Comparison of ENCODE assay signal across 8 cellular contexts in the genomic region with DNA sequence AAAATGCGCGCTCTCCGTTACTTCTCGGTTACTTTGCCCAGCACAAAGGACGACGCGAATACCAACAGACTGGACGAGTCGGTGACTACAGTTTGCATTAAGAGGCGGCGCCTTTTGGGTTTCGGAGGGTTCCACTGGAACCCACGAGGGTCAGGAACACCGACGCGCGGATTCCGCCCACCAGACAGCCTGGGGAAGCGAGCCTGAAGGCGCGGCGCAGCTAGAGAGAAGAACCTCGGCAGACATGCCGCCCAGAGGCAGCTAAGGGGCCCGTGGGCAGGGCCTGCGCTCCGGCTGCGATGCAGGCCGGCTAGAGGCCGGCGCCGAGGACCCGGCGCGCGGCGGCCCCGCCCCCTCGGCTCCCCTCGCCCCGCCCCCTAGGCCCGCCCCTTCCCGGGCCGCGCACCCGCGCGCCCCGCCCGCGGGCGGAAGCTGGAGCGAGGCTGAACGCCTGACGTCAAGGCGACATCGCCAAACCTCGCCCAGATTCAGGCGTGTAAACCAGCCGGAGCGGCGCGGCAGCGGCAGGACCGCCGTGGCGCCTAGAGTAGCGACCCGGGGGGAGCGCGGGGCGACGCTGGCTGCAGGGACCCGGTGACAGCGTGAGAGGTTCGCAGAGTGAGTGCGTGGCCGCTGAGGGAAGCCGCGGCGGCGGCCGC. TPM values are rescaled to one million over a fixed set of nuclear protein-coding genes. Genes with fewer than 3 reads are reported as not detected.
A peak's percentile ranks its signal among the peaks of the same experiment; 100 is the strongest.
DNase-seq lines count a peak whose midpoint lies in the region; ATAC-seq, FAIRE-seq and TF ChIP-seq lines count a peak whose summit lies in the region.

A gene (plus strand): TSS at position 465 of the 659 bp plus-strand sequence. CDS start 37,826 bp downstream, outside the sequence.

- WGBS in trophoblast cell (ENCODE audit: extremely low coverage, insufficient coverage, insufficient read length) = no CpG with 5 or more reads among the region's 83 CpGs
- WGBS in tibial nerve, 2 donors = 0 to 2% methylated on average over 28 to 42 of the region's 83 CpGs

- peak within 1 kb of the TSS; percentile 86 for H4K91ac ChIP-seq in trophoblast cell (ENCODE audit: low read depth, low read length)

- H2AK5ac ChIP-seq in trophoblast cell (ENCODE audit: low read length) = no peak within 1 kb of the TSS

- peak; percentile 79 for DNase-seq in GM12891 (ENCODE audit: insufficient read length, low spot score)
- DNase-seq in NCI-H128 (lab: John Stamatoyannopoulos, UW; ENCODE audit: unreplicated experiment) = peak; percentile 82
- peak; percentile 85 for DNase-seq in T follicular helper cell (ENCODE audit: low read depth)
- DNase-seq in adipocyte (ENCODE audit: low read depth) = peak; percentile 96
- peak; percentile 96 for DNase-seq in cardiac septum (ENCODE audit: low spot score)
- DNase-seq in trophoblast cell = peak; percentile 84 to 95
- DNase-seq in tibial nerve (ENCODE audit: low spot score in 2 of 2) = peak; percentile 72 to 74

- H2BK5ac ChIP-seq in trophoblast cell (ENCODE audit: low read depth, low read length, poor library complexity) = peak within 1 kb of the TSS; percentile 93

- peak; percentile 93 for TF ChIP-seq POLR2A in GM12891 (IDR thresholded peaks at IDR 0.05; ENCODE audit: low read depth, low read length)
- TF ChIP-seq POLR2A in tibial nerve (IDR thresholded peaks at IDR 0.05) = peak; percentile 97 to 98

- H3K27me3 ChIP-seq in adipocyte (replicated peaks; ENCODE audit: control insufficient read depth, insufficient read depth, low read length) (no peaks in the 10 kb centered on the region), trophoblast cell (ENCODE audit: insufficient read depth, low read length) (no peaks in the 10 kb centered on the region), tibial nerve (no peaks in the 10 kb centered on the region)

- H3K79me1 ChIP-seq in trophoblast cell (ENCODE audit: low read length) = peaks cover 13% of the 10 kb centered on the region

- H3K9ac ChIP-seq in adipocyte (ENCODE audit: low read length) (peak within 1 kb of the TSS; percentile 100), trophoblast cell (ENCODE audit: low read length) (peak within 1 kb of the TSS; percentile 99)

- peak within 1 kb of the TSS; percentile 85 for H2BK120ac ChIP-seq in trophoblast cell (ENCODE audit: insufficient read depth, low read length, poor library complexity)

- intact Hi-C loops in cardiac septum (cut with DNase I) = loop anchor here (2.0 to 5.0 kb wide), 6 partner anchors 73 to 278 kb away; a partner anchor contains a TSS

- H3K79me2 ChIP-seq in trophoblast cell (ENCODE audit: control insufficient read depth, insufficient read depth, low read length, poor library complexity) = peaks cover 15% of the 10 kb centered on the region

- peak within 1 kb of the TSS; percentile 73 for H3K4me2 ChIP-seq in trophoblast cell (ENCODE audit: low read length)

- TF ChIP-seq EP300 in tibial nerve (IDR thresholded peaks at IDR 0.05) = peak in 1 of 2 donors; percentile 98

- peak; percentile 88 for ATAC-seq in HG02759 (IDR thresholded peaks at IDR 0.05; ENCODE audit: unreplicated experiment)

- peak within 1 kb of the TSS; percentile 86 for H4K8ac ChIP-seq in trophoblast cell (ENCODE audit: low read depth, low read length)

- H3K36me3 ChIP-seq in adipocyte (ENCODE audit: control insufficient read depth, insufficient read depth, low read length, severe bottlenecking) (peaks cover 6% of the 10 kb centered on the region), trophoblast cell (ENCODE audit: control insufficient read depth in 1 of 2, insufficient read depth in 2 of 2, low read length in 2 of 2) (peaks cover 2% of the 10 kb centered on the region in 2 experiments), tibial nerve (no peaks in the 10 kb centered on the region)

- H3K4ac ChIP-seq in trophoblast cell (ENCODE audit: low read depth, low read length) = peak within 1 kb of the TSS; percentile 68

- peak within 1 kb of the TSS; percentile 86 for H4K12ac ChIP-seq in trophoblast cell (ENCODE audit: low read depth, low read length)

- peak; percentile 99 for FAIRE-seq in GM12891 (lab: Jason Lieb, UNC)

- H3K4me3 ChIP-seq in adipocyte (ENCODE audit: low read length) (peak within 1 kb of the TSS; percentile 96), trophoblast cell (ENCODE audit: low read depth, low read length) (peak within 1 kb of the TSS; percentile 97), tibial nerve (peak within 1 kb of the TSS; percentile 68 to 82 (median 76))

- H2BK12ac ChIP-seq in trophoblast cell (ENCODE audit: low read length) = peak within 1 kb of the TSS; percentile 80

- H3K9me3 ChIP-seq in adipocyte (ENCODE audit: control insufficient read depth, low read length) = no peaks in the 10 kb centered on the region
- no peaks in the 10 kb centered on the region for H3K9me3 ChIP-seq in trophoblast cell (ENCODE audit: insufficient read depth, low read depth, low read length)
- no peaks in the 10 kb centered on the region for H3K9me3 ChIP-seq in tibial nerve

- peak within 1 kb of the TSS; percentile 92 for H2AFZ ChIP-seq in trophoblast cell (ENCODE audit: insufficient read depth, low read length, poor library complexity)

- TF ChIP-seq CTCF in tibial nerve (IDR thresholded peaks at IDR 0.05) = peak in 1 of 5 experiments; percentile 12

- H3K4me1 ChIP-seq in adipocyte (ENCODE audit: control insufficient read depth, insufficient read depth, low read length) (peaks cover 32% of the 10 kb centered on the region), trophoblast cell (ENCODE audit: control insufficient read depth in 1 of 2, insufficient read depth in 2 of 2, low read length in 2 of 2) (peaks cover 0 to 3% of the 10 kb centered on the region in 2 experiments), tibial nerve (peaks cover 0 to 43% (median 32%) of the 10 kb centered on the region in 4 donors)

- peak within 1 kb of the TSS; percentile 93 for H3K27ac ChIP-seq in trophoblast cell (ENCODE audit: low read depth, low read length)
- peak within 1 kb of the TSS; percentile 95 to 98 (median 96) for H3K27ac ChIP-seq in tibial nerve

- H3K23ac ChIP-seq in trophoblast cell (ENCODE audit: low read length) = no peak within 1 kb of the TSS

- H3K14ac ChIP-seq in trophoblast cell (ENCODE audit: low read length) = peak within 1 kb of the TSS; percentile 89

- peak within 1 kb of the TSS; percentile 96 for H3K18ac ChIP-seq in trophoblast cell (ENCODE audit: low read length)

TF ChIP-seq in GM12891, 5 proteins besides CTCF, POLR2A, EP300 and RAD21:
- peak; percentile 75 for TF ChIP-seq TAF1 (IDR thresholded peaks at IDR 0.05; ENCODE audit: low read depth, low read length)
- peak; percentile 35; the same call in 1 of the 2 replicates for TF ChIP-seq POU2F2 (IDR thresholded peaks at IDR 0.05; ENCODE audit: low read depth, low read length)
- no peak for TF ChIP-seq PAX5 (IDR thresholded peaks at IDR 0.05; ENCODE audit: insufficient read depth, low read length, severe bottlenecking)
- TF ChIP-seq SPI1 (IDR thresholded peaks at IDR 0.05; ENCODE audit: low read depth, low read length) = 0 out of 2 replicates have a peak, but pooled peaks have one; percentile 6
- peak; percentile 91 for TF ChIP-seq POLR2AphosphoS5 (IDR thresholded peaks at IDR 0.05; ENCODE audit: low read depth, low read length)

RNA-seq across cellular contexts. Expression of the gene that starts here (rescaled TPM):
- 75.0 TPM for polyA plus RNA-seq in GM12891 (2012; ENCODE audit: low read depth, missing spikeins)
- total RNA-seq in cardiac septum = 48.6 TPM
- polyA plus RNA-seq in trophoblast cell (2013) = 524 and 542 TPM in 2 replicates
- 100 to 1,000 TPM; 117 to 194 (median 161) TPM for total RNA-seq in tibial nerve

Comparison
In these comparisons a context has a peak if more than half of its experiments do, and no peak if none do; other contexts are left out.
1. Peak in every context shown above with its lines: DNase-seq, ATAC-seq, H3K4me3 ChIP-seq and H3K27ac ChIP-seq.